In genomic region chr2:8329660-8330622, GRCh38 we compare ENCODE assay signal across 1 cellular context.
TF ChIP-seq lines count a peak whose summit lies in the region.

No MANE protein-coding gene starts in this region.

TF ChIP-seq in H1, 55 proteins besides CTCF, POLR2A, EP300 and RAD21:
- TF ChIP-seq MAX (IDR thresholded peaks at IDR 0.05): no peak
- TF ChIP-seq CEBPB (IDR thresholded peaks at IDR 0.05; ENCODE audit: low read depth, low read length): no peak
- TF ChIP-seq, protein P1, sequence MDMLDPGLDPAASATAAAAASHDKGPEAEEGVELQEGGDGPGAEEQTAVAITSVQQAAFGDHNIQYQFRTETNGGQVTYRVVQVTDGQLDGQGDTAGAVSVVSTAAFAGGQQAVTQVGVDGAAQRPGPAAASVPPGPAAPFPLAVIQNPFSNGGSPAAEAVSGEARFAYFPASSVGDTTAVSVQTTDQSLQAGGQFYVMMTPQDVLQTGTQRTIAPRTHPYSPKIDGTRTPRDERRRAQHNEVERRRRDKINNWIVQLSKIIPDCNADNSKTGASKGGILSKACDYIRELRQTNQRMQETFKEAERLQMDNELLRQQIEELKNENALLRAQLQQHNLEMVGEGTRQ (IDR thresholded peaks at IDR 0.05; ENCODE audit: low read length): no peak
- no peak for TF ChIP-seq TEAD4 (IDR thresholded peaks at IDR 0.05; ENCODE audit: low read depth, low read length)
- TF ChIP-seq NRF1 (IDR thresholded peaks at IDR 0.05; ENCODE audit: low read depth, low read length): no peak
- no peak for TF ChIP-seq GABPA (IDR thresholded peaks at IDR 0.05; ENCODE audit: borderline replicate concordance, insufficient read depth, low read length)
- no peak for TF ChIP-seq RFX5 (IDR thresholded peaks at IDR 0.05; ENCODE audit: borderline replicate concordance, low read depth, low read length)
- TF ChIP-seq, protein P2, sequence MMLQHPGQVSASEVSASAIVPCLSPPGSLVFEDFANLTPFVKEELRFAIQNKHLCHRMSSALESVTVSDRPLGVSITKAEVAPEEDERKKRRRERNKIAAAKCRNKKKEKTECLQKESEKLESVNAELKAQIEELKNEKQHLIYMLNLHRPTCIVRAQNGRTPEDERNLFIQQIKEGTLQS (IDR thresholded peaks at IDR 0.05; ENCODE audit: insufficient read depth, low read depth, low read length): no peak
- no peak for TF ChIP-seq ZNF274 (IDR thresholded peaks at IDR 0.05; ENCODE audit: borderline replicate concordance, extremely low read depth, low read length)
- TF ChIP-seq GTF2F1 (IDR thresholded peaks at IDR 0.05; ENCODE audit: borderline replicate concordance, low read depth, low read length): no peak
- TF ChIP-seq, protein P3, sequence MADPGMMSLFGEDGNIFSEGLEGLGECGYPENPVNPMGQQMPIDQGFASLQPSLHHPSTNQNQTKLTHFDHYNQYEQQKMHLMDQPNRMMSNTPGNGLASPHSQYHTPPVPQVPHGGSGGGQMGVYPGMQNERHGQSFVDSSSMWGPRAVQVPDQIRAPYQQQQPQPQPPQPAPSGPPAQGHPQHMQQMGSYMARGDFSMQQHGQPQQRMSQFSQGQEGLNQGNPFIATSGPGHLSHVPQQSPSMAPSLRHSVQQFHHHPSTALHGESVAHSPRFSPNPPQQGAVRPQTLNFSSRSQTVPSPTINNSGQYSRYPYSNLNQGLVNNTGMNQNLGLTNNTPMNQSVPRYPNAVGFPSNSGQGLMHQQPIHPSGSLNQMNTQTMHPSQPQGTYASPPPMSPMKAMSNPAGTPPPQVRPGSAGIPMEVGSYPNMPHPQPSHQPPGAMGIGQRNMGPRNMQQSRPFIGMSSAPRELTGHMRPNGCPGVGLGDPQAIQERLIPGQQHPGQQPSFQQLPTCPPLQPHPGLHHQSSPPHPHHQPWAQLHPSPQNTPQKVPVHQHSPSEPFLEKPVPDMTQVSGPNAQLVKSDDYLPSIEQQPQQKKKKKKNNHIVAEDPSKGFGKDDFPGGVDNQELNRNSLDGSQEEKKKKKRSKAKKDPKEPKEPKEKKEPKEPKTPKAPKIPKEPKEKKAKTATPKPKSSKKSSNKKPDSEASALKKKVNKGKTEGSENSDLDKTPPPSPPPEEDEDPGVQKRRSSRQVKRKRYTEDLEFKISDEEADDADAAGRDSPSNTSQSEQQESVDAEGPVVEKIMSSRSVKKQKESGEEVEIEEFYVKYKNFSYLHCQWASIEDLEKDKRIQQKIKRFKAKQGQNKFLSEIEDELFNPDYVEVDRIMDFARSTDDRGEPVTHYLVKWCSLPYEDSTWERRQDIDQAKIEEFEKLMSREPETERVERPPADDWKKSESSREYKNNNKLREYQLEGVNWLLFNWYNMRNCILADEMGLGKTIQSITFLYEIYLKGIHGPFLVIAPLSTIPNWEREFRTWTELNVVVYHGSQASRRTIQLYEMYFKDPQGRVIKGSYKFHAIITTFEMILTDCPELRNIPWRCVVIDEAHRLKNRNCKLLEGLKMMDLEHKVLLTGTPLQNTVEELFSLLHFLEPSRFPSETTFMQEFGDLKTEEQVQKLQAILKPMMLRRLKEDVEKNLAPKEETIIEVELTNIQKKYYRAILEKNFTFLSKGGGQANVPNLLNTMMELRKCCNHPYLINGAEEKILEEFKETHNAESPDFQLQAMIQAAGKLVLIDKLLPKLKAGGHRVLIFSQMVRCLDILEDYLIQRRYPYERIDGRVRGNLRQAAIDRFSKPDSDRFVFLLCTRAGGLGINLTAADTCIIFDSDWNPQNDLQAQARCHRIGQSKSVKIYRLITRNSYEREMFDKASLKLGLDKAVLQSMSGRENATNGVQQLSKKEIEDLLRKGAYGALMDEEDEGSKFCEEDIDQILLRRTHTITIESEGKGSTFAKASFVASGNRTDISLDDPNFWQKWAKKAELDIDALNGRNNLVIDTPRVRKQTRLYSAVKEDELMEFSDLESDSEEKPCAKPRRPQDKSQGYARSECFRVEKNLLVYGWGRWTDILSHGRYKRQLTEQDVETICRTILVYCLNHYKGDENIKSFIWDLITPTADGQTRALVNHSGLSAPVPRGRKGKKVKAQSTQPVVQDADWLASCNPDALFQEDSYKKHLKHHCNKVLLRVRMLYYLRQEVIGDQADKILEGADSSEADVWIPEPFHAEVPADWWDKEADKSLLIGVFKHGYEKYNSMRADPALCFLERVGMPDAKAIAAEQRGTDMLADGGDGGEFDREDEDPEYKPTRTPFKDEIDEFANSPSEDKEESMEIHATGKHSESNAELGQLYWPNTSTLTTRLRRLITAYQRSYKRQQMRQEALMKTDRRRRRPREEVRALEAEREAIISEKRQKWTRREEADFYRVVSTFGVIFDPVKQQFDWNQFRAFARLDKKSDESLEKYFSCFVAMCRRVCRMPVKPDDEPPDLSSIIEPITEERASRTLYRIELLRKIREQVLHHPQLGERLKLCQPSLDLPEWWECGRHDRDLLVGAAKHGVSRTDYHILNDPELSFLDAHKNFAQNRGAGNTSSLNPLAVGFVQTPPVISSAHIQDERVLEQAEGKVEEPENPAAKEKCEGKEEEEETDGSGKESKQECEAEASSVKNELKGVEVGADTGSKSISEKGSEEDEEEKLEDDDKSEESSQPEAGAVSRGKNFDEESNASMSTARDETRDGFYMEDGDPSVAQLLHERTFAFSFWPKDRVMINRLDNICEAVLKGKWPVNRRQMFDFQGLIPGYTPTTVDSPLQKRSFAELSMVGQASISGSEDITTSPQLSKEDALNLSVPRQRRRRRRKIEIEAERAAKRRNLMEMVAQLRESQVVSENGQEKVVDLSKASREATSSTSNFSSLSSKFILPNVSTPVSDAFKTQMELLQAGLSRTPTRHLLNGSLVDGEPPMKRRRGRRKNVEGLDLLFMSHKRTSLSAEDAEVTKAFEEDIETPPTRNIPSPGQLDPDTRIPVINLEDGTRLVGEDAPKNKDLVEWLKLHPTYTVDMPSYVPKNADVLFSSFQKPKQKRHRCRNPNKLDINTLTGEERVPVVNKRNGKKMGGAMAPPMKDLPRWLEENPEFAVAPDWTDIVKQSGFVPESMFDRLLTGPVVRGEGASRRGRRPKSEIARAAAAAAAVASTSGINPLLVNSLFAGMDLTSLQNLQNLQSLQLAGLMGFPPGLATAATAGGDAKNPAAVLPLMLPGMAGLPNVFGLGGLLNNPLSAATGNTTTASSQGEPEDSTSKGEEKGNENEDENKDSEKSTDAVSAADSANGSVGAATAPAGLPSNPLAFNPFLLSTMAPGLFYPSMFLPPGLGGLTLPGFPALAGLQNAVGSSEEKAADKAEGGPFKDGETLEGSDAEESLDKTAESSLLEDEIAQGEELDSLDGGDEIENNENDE (IDR thresholded peaks at IDR 0.05; ENCODE audit: insufficient replicate concordance, low read length): no peak
- TF ChIP-seq ATF2 (IDR thresholded peaks at IDR 0.05; ENCODE audit: low read length): no peak
- TF ChIP-seq POLR2AphosphoS5 (IDR thresholded peaks at IDR 0.05; ENCODE audit: low read depth, low read length): no peak
